In genomic region chr20:6636209-6637159, GRCh38 we compare ENCODE assay signal across 8 cellular contexts.
DNase-seq lines count a peak whose midpoint lies in the region; ATAC-seq and TF ChIP-seq lines count a peak whose summit lies in the region.

No MANE protein-coding gene starts in this region.

- TF ChIP-seq CTCF in adrenal gland (IDR thresholded peaks at IDR 0.05) (peak; percentile 37 to 65 (median 52)), thyroid gland (IDR thresholded peaks at IDR 0.05) (peak in 5 of 6 experiments; percentile 33 to 89 (median 75))

- H3K36me3 ChIP-seq in adrenal gland (replicated peaks in 1 of 2) (no peaks in the 10 kb centered on the region), thyroid gland (no peaks in the 10 kb centered on the region)

- H3K4me1 ChIP-seq in adrenal gland (replicated peaks in 1 of 2) (peaks cover 0 to 15% of the 10 kb centered on the region in 2 donors), thyroid gland (peaks cover 0 to 13% of the 10 kb centered on the region in 2 donors)

- H3K27me3 ChIP-seq in adrenal gland (no peaks in the 10 kb centered on the region), thyroid gland (no peaks in the 10 kb centered on the region)

- no peak overlapping the region for H3K4me3 ChIP-seq in adrenal gland
- H3K4me3 ChIP-seq in thyroid gland (replicated peaks in 1 of 3), result no peak overlapping the region

- no peak for TF ChIP-seq POLR2A in adrenal gland (IDR thresholded peaks at IDR 0.05)
- TF ChIP-seq POLR2A in thyroid gland (IDR thresholded peaks at IDR 0.05), result no peak

- DNase-seq in DMS 273 (lab: John Stamatoyannopoulos, UW; ENCODE audit: unreplicated experiment) (peak; percentile 25), DMS 273 treated with DMSO at 0.1 percent for 48 hours (lab: John Stamatoyannopoulos, UW) (no peak), NCI-H1092 treated with DMSO at 0.1 percent for 48 hours (lab: John Stamatoyannopoulos, UW) (peak; percentile 34), adrenal gland (peak in 6 of 7 donors; percentile 27 to 53 (median 36)), iPS-NIHi11 (ENCODE audit: low spot score) (peak; percentile 35), thyroid gland (peak; percentile 35 to 50), middle frontal gyrus (ENCODE audit: extremely low spot score, low spot score) (no peak)

- intact Hi-C loops in adrenal gland (cut with DNase I) (loop anchor here in 1 of 2 donors (10.0 kb wide), 1 partner anchor 128 kb away; the partner anchor contains the start of gene BMP2), thyroid gland (cut with DNase I) (loop anchor here (5.0 kb wide), 1 partner anchor 131 kb away; the partner anchor contains the start of gene BMP2)

- WGBS in adrenal gland, 4 donors, result 34 to 48% (median 42%) methylated on average over 8 of the region's 8 CpGs
- 43 to 45% methylated on average over 8 of the region's 8 CpGs for whole genome bisulfite sequencing in thyroid gland, 2 donors

- no peak for ATAC-seq in HG02884 (IDR thresholded peaks at IDR 0.05; ENCODE audit: unreplicated experiment)

- H3K9me3 ChIP-seq in adrenal gland (replicated peaks in 1 of 3), result no peaks in the 10 kb centered on the region
- no peaks in the 10 kb centered on the region for H3K9me3 ChIP-seq in thyroid gland

- no peak overlapping the region for H3K27ac ChIP-seq in adrenal gland
- H3K27ac ChIP-seq in thyroid gland, result peak overlapping the region in 2 of 3 donors; percentile 11 to 31

Comparison
In these comparisons a context has a peak if more than half of its experiments do, and no peak if none do; other contexts are left out.
1. DNase-seq: peak in DMS 273 (single experiment), NCI-H1092 treated with DMSO at 0.1 percent for 48 hours (single experiment), adrenal gland (6 of 7), iPS-NIHi11 (single experiment) and thyroid gland (2 of 2); none in DMS 273 treated with DMSO at 0.1 percent for 48 hours (single experiment) and middle frontal gyrus (single experiment).
2. H3K27ac ChIP-seq: peak in thyroid gland (2 of 3); none in adrenal gland (0 of 5).